ENCODE assay signal across 1 cellular context in the genomic region with DNA sequence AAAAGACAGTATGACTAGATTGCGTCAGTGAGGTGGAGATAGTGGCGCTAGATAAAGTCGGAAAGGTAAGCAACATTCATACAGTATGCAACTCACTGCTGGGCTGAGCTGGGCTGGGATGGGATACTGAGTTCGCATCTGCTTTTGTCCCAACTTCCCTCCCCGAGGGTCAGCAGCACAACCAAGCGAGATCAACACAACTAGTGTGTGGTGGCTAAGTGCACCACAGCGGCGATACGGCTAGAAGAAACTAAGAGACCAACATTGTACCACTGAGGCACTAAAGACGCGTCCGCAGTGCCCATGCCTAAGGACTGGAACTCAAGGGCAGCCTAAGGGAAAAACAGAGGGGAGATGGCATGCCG.
TF ChIP-seq lines count a peak whose summit lies in the region.

No MANE protein-coding gene starts in this region.

TF ChIP-seq in endothelial cell of umbilical vein, 7 proteins besides CTCF, POLR2A, EP300 and RAD21:
- TF ChIP-seq JUN (IDR thresholded peaks at IDR 0.05; ENCODE audit: borderline replicate concordance, insufficient read depth, insufficient read length, low read depth) = no peak
- TF ChIP-seq GATA2 (IDR thresholded peaks at IDR 0.05; ENCODE audit: insufficient read depth, insufficient read length, low read depth, low read length) = no peak
- TF ChIP-seq, protein P1, sequence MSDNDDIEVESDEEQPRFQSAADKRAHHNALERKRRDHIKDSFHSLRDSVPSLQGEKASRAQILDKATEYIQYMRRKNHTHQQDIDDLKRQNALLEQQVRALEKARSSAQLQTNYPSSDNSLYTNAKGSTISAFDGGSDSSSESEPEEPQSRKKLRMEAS (IDR thresholded peaks at IDR 0.05; ENCODE audit: insufficient read depth, insufficient read length) = no peak
- TF ChIP-seq FOS (IDR thresholded peaks at IDR 0.05; ENCODE audit: borderline replicate concordance, insufficient read depth, low read length) = no peak
- no peak for TF ChIP-seq EZH2 (IDR thresholded peaks at IDR 0.05; ENCODE audit: borderline replicate concordance, low read depth, low read length, severe bottlenecking)
- no peak for TF ChIP-seq MYC (IDR thresholded peaks at IDR 0.05; ENCODE audit: low read depth, low read length)
- no peak for TF ChIP-seq POLR2AphosphoS5 (IDR thresholded peaks at IDR 0.05; ENCODE audit: insufficient read depth, low read depth, low read length)
